ENCODE assay signal across 28 cellular contexts in genomic region chr7:51658684-51659083, GRCh38.
"Had no signal": no experiment of that assay in that cellular context is flagged by ENCODE, and none has a peak within 500 bp of the region (broad histone marks: within the 10 kb centered on the region; RNA-seq: fewer than 3 reads in every experiment).

No MANE protein-coding gene starts in this region.

- H3K27me3 ChIP-seq: ovary, right lobe of liver, sigmoid colon, stomach, thyroid gland, tibial nerve, upper lobe of left lung, vagina had no signal

- H3K27me3 Mint-ChIP-seq: natural killer cell treated with Interleukin-12 subunit alpha and Interleukin-12 subunit beta and Interleukin-15 and Interleukin-18, amount 100 ng/mL, for 72 hours; stimulated activated naive B cell treated with anti-CD40 and anti-IgM and Interleukin-4, amounts not matched to agents 10 μg/mL and 1 μg/mL and 100 μg/mL, for 72 hours; stimulated activated naive CD8-positive, alpha-beta T cell treated with anti-CD3 and anti-CD28 coated beads, Interleukin-15, Interleukin-2, amounts not matched to agents 100 ng/mL and 50 ng/mL, for 24 hours had no signal

- H3K4me1 Mint-ChIP-seq: naive thymus-derived CD8-positive, alpha-beta T cell; nephron progenitor cell; stimulated activated effector memory CD8-positive, alpha-beta T cell treated with anti-CD3 and anti-CD28 coated beads, Interleukin-12 subunit alpha, Interleukin-12 subunit beta, amount 100 ng/mL, for 72 hours; stimulated activated naive B cell treated with anti-CD40 and anti-IgM and Interleukin-4, amounts not matched to agents 10 μg/mL and 1 μg/mL and 100 μg/mL, for 72 hours had no signal

- H3K9me3 Mint-ChIP-seq: nephron progenitor cell; neural crest cell; stimulated activated naive CD8-positive, alpha-beta T cell treated with anti-CD3 and anti-CD28 coated beads, Interleukin-15, Interleukin-2, amounts not matched to agents 100 ng/mL and 50 ng/mL, for 24 hours had no signal

- H3K27ac Mint-ChIP-seq: naive thymus-derived CD8-positive, alpha-beta T cell; natural killer cell treated with Interleukin-12 subunit alpha and Interleukin-12 subunit beta and Interleukin-15 and Interleukin-18, amount 100 ng/mL, for 72 hours; nephron progenitor cell; progenitor cell of endocrine pancreas; stimulated activated effector memory CD8-positive, alpha-beta T cell treated with anti-CD3 and anti-CD28 coated beads, Interleukin-12 subunit alpha, Interleukin-12 subunit beta, amount 100 ng/mL, for 72 hours; stimulated activated naive B cell treated with anti-CD40 and anti-IgM and Interleukin-4, amounts not matched to agents 10 μg/mL and 1 μg/mL and 100 μg/mL, for 72 hours; stimulated activated naive CD8-positive, alpha-beta T cell treated with anti-CD3 and anti-CD28 coated beads, Interleukin-15, Interleukin-2, amounts not matched to agents 100 ng/mL and 50 ng/mL, for 24 hours had no signal

- H2AFZ ChIP-seq: parathyroid adenoma had no signal

- H3K4me3 ChIP-seq: ovary, psoas muscle, right lobe of liver, sigmoid colon, stomach, thoracic aorta, thyroid gland, tibial nerve, upper lobe of left lung, vagina had no signal

- ATAC-seq: naive thymus-derived CD8-positive, alpha-beta T cell; natural killer cell treated with Interleukin-12 subunit alpha and Interleukin-12 subunit beta and Interleukin-15 and Interleukin-18, amount 100 ng/mL, for 72 hours; psoas muscle; right cardiac atrium; right lobe of liver; stimulated activated effector memory CD8-positive, alpha-beta T cell treated with anti-CD3 and anti-CD28 coated beads, Interleukin-12 subunit alpha, Interleukin-12 subunit beta, amount 100 ng/mL, for 72 hours; stimulated activated naive B cell treated with anti-CD40 and anti-IgM and Interleukin-4, amounts not matched to agents 10 μg/mL and 1 μg/mL and 100 μg/mL, for 72 hours had no signal

- H3K9ac ChIP-seq: parathyroid adenoma had no signal

- DNase-seq: naive thymus-derived CD8-positive, alpha-beta T cell; nephron progenitor cell; occipital lobe; ovary; psoas muscle; right cardiac atrium; right lobe of liver; sigmoid colon; small intestine; stimulated activated CD4-positive, alpha-beta T cell treated with anti-CD3 and anti-CD28 coated beads, Interleukin-15, amount 100 ng/mL, for 24 hours; stimulated activated CD4-positive, alpha-beta T cell treated with anti-CD3 and anti-CD28 coated beads, Interleukin-2, amount 100 ng/mL, for 24 hours; stimulated activated CD4-positive, alpha-beta T cell treated with anti-CD3 and anti-CD28 coated beads, Interleukin-2, amount 100 ng/mL, for 48 hours; stimulated activated CD4-positive, alpha-beta T cell treated with anti-CD3 and anti-CD28 coated beads, Interleukin-4, amount 100 ng/mL, for 24 hours; stimulated activated naive B cell treated with anti-CD40 and anti-IgM and Interleukin-4, amounts not matched to agents 10 μg/mL and 1 μg/mL and 100 μg/mL, for 72 hours; stimulated activated naive CD4-positive, alpha-beta T cell treated with Interleukin-2 at 50 U/mL for 16 hours; stomach; thyroid gland; trophoblast cell; upper lobe of left lung had no signal

- H3K4me3 Mint-ChIP-seq: naive thymus-derived CD8-positive, alpha-beta T cell; natural killer cell treated with Interleukin-12 subunit alpha and Interleukin-12 subunit beta and Interleukin-15 and Interleukin-18, amount 100 ng/mL, for 72 hours; nephron progenitor cell; neural crest cell; stimulated activated effector memory CD8-positive, alpha-beta T cell treated with anti-CD3 and anti-CD28 coated beads, Interleukin-12 subunit alpha, Interleukin-12 subunit beta, amount 100 ng/mL, for 72 hours; stimulated activated naive B cell treated with anti-CD40 and anti-IgM and Interleukin-4, amounts not matched to agents 10 μg/mL and 1 μg/mL and 100 μg/mL, for 72 hours; stimulated activated naive CD8-positive, alpha-beta T cell treated with anti-CD3 and anti-CD28 coated beads, Interleukin-15, Interleukin-2, amounts not matched to agents 100 ng/mL and 50 ng/mL, for 24 hours had no signal

- H3K27ac ChIP-seq: ovary, parathyroid adenoma, psoas muscle, right lobe of liver, sigmoid colon, stomach, thoracic aorta, thyroid gland, tibial nerve, upper lobe of left lung, vagina had no signal

- H3K9me3 ChIP-seq: ovary, psoas muscle, right lobe of liver, sigmoid colon, stomach, thoracic aorta, thyroid gland, tibial nerve, upper lobe of left lung, vagina had no signal

- H3K36me3 Mint-ChIP-seq: naive thymus-derived CD8-positive, alpha-beta T cell; natural killer cell treated with Interleukin-12 subunit alpha and Interleukin-12 subunit beta and Interleukin-15 and Interleukin-18, amount 100 ng/mL, for 72 hours; stimulated activated effector memory CD8-positive, alpha-beta T cell treated with anti-CD3 and anti-CD28 coated beads, Interleukin-12 subunit alpha, Interleukin-12 subunit beta, amount 100 ng/mL, for 72 hours; stimulated activated naive B cell treated with anti-CD40 and anti-IgM and Interleukin-4, amounts not matched to agents 10 μg/mL and 1 μg/mL and 100 μg/mL, for 72 hours had no signal

- H3K36me3 ChIP-seq: ovary, right lobe of liver, sigmoid colon, stomach, thoracic aorta, thyroid gland, tibial nerve, upper lobe of left lung, vagina had no signal

- H3K4me1 ChIP-seq: parathyroid adenoma, psoas muscle, right lobe of liver, sigmoid colon, stomach, thyroid gland, tibial nerve, upper lobe of left lung, vagina had no signal
